22 cellular contexts compared by ENCODE assay signal in genomic region chr16:2933136-2933535, GRCh38. TPM values are rescaled to one million over a fixed set of nuclear protein-coding genes. Genes with fewer than 3 reads are reported as not detected.
DNase-seq lines count a peak whose midpoint lies in the region; ATAC-seq, FAIRE-seq and TF ChIP-seq lines count a peak whose summit lies in the region.
"Had no signal": no experiment of that assay in that cellular context is flagged by ENCODE, and none has a peak within 500 bp of the region (broad histone marks: within the 10 kb centered on the region; RNA-seq: fewer than 3 reads in every experiment).

No MANE protein-coding gene starts in this region.

- POLR2A ChIA-PET in K562 (lab: Yijun Ruan, JAX), result interaction anchor here (0.6 kb wide), 1 partner anchor 82 kb away, joined by 3 read pairs; no protein-coding TSS in a partner anchor

- H3K9me1 ChIP-seq in K562 (ENCODE audit: control insufficient read depth, insufficient read depth, low read length), result no peaks in the 10 kb centered on the region

- FAIRE-seq in D721Med (lab: Jason Lieb, UNC) (no peak), K562 (lab: Jason Lieb, UNC) (no peak)
- FAIRE-seq: A204.1, G401.6, GM12892, H54 had no signal

- no peak overlapping the region for H3K4me3 Mint-ChIP-seq in activated CD8-positive, alpha-beta memory T cell treated with anti-CD3 and anti-CD28 coated beads, Interleukin-2, amount 10 ng/mL, durations not matched to agents 7 days and 5 days
- H3K4me3 Mint-ChIP-seq: B cell; CD4-positive, alpha-beta memory T cell had no signal

- H3K9me3 Mint-ChIP-seq in activated CD8-positive, alpha-beta memory T cell treated with anti-CD3 and anti-CD28 coated beads, Interleukin-2, amount 10 ng/mL, durations not matched to agents 7 days and 5 days (ENCODE audit: low read depth), result no peaks in the 10 kb centered on the region

- H3K36me3 ChIP-seq in K562 (ENCODE audit: control insufficient read depth, insufficient read depth, low read length) (peaks cover 49% of the 10 kb centered on the region; the same call in 2 of the 3 replicates), upper lobe of right lung (peaks cover 65% of the 10 kb centered on the region)

- in situ Hi-C loops in K562 (cut with MboI), result no loop called here

- no peak for TF ChIP-seq POLR2A in K562 (conservative IDR thresholded peaks at IDR 0.05)

- H3K79me2 ChIP-seq in K562 (ENCODE audit: control insufficient read depth, insufficient read depth, low read length), result no peaks in the 10 kb centered on the region

- CTCF ChIA-PET in activated CD8-positive, alpha-beta memory T cell treated with anti-CD3 and anti-CD28 coated beads, Interleukin-2, amount 10 ng/mL, durations not matched to agents 7 days and 5 days (lab: Charles Lee), result no interaction called here
- CTCF ChIA-PET in K562 (lab: Yijun Ruan, JAX; ENCODE audit: low intra/inter-chr PET ratio), result no interaction called here

- TF ChIP-seq CTCF in D721Med (IDR thresholded peaks at IDR 0.05; ENCODE audit: insufficient read depth, missing control alignments) (no peak), K562 (IDR thresholded peaks at IDR 0.05 in 2 of 3, conservative IDR thresholded peaks at IDR 0.05 in 1 of 3; ENCODE audit: insufficient read depth in 2 of 3, low read depth in 1 of 3, low read length in 3 of 3) (no peak), upper lobe of right lung (IDR thresholded peaks at IDR 0.05) (no peak)

- H3K4me3 ChIP-seq in K562 (no peak overlapping the region), upper lobe of right lung (no peak overlapping the region)

- H3K4me1 Mint-ChIP-seq in activated CD8-positive, alpha-beta memory T cell treated with anti-CD3 and anti-CD28 coated beads, Interleukin-2, amount 10 ng/mL, durations not matched to agents 7 days and 5 days, result no peaks in the 10 kb centered on the region
- H3K4me1 Mint-ChIP-seq: B cell had no signal

- BruUV-seq in K562 (replicated peaks; lab: Mats Ljungman, UMichigan), result no TSS peak

- no peaks in the 10 kb centered on the region for H3K27me3 ChIP-seq in K562 (ENCODE audit: control insufficient read depth in 2 of 2, insufficient read depth in 2 of 2, low read length in 2 of 2)
- no peaks in the 10 kb centered on the region for H3K27me3 ChIP-seq in upper lobe of right lung

- 95% methylated on average over 25 of the region's 30 CpGs for WGBS in K562 (ENCODE audit: insufficient coverage, low coverage, missing lambda C conversion rate)

- no peak for DNase-seq in activated CD8-positive, alpha-beta memory T cell treated with anti-CD3 and anti-CD28 coated beads, Interleukin-2, amount 10 ng/mL, durations not matched to agents 7 days and 5 days
- no peak for DNase-seq in activated CD8-positive, alpha-beta memory T cell treated with anti-CD3 and anti-CD28 coated beads for 24 hours
- DNase-seq in D721Med (ENCODE audit: insufficient read length, low spot score) (peak; percentile 10), K562 (ENCODE audit: extremely low read depth in 1 of 4, low spot score in 3 of 4) (no peak), upper lobe of right lung (peak; percentile 62), OCI-M2 (lab: John Stamatoyannopoulos, UW; ENCODE audit: unreplicated experiment) (no peak), Kasumi-1 (lab: John Stamatoyannopoulos, UW) (no peak)
- DNase-seq: C1 segment of cervical spinal cord; Calu3; CD4-positive, alpha-beta memory T cell; COR-L47; DMS153; DND-41; GOT3; HCEC 1CT had no signal

- H3K27ac Mint-ChIP-seq in activated CD8-positive, alpha-beta memory T cell treated with anti-CD3 and anti-CD28 coated beads, Interleukin-2, amount 10 ng/mL, durations not matched to agents 7 days and 5 days, result no peak overlapping the region
- H3K27ac Mint-ChIP-seq: B cell had no signal

- H4K20me1 ChIP-seq in K562 (replicated peaks; ENCODE audit: control insufficient read depth, insufficient read depth, low read length), result no peaks in the 10 kb centered on the region

- H3K9ac ChIP-seq in K562 (ENCODE audit: insufficient read depth in 1 of 2, low read depth in 2 of 2, low read length in 2 of 2), result 0 out of 4 replicates have a peak overlapping the region, but pooled peaks of 1 of the 2 experiments have one; percentile 9

- H3K9me3 ChIP-seq in K562 (replicated peaks; ENCODE audit: control insufficient read depth, insufficient read depth, low read depth, low read length) (no peaks in the 10 kb centered on the region), upper lobe of right lung (no peaks in the 10 kb centered on the region)

- no peak overlapping the region for H3K27ac ChIP-seq in K562 (ENCODE audit: extremely low read depth, low read depth, low read length)
- H3K27ac ChIP-seq in upper lobe of right lung, result no peak overlapping the region
- H3K27ac ChIP-seq: 22Rv1 had no signal

- H3K4me1 ChIP-seq in K562 (replicated peaks in 1 of 2; ENCODE audit: control insufficient read depth in 2 of 2, insufficient read depth in 2 of 2, low read length in 2 of 2) (peaks cover 0 to 14% of the 10 kb centered on the region in 2 experiments; a peak in 2 of 5 replicates), upper lobe of right lung (no peaks in the 10 kb centered on the region)

- no peak for TF ChIP-seq EP300 in K562 (IDR thresholded peaks at IDR 0.05; ENCODE audit: low read length)

- H2AFZ ChIP-seq in K562 (ENCODE audit: low read depth, low read length), result no peak overlapping the region

- H3K36me3 Mint-ChIP-seq in activated CD8-positive, alpha-beta memory T cell treated with anti-CD3 and anti-CD28 coated beads, Interleukin-2, amount 10 ng/mL, durations not matched to agents 7 days and 5 days, result peaks cover 5% of the 10 kb centered on the region

- no peaks in the 10 kb centered on the region for H3K27me3 Mint-ChIP-seq in activated CD8-positive, alpha-beta memory T cell treated with anti-CD3 and anti-CD28 coated beads, Interleukin-2, amount 10 ng/mL, durations not matched to agents 7 days and 5 days
- H3K27me3 Mint-ChIP-seq: B cell; CD4-positive, alpha-beta memory T cell had no signal

- H3K4me2 ChIP-seq in K562 (ENCODE audit: insufficient read depth, low read length), result no peak overlapping the region

- TF ChIP-seq RAD21 in K562 (CRISPR knock-in tag; conservative IDR thresholded peaks at IDR 0.05 in 1 of 2, IDR thresholded peaks at IDR 0.05 in 1 of 2), result no peak

- intact Hi-C loops in K562 (cut with micrococcal nuclease), result no loop called here
- intact Hi-C loops in upper lobe of right lung (cut with DNase I), result no loop called here

- ATAC-seq in activated CD8-positive, alpha-beta memory T cell treated with anti-CD3 and anti-CD28 coated beads, Interleukin-2, amount 10 ng/mL, durations not matched to agents 7 days and 5 days, result peak; percentile 12
- ATAC-seq in K562, result no peak
- ATAC-seq in upper lobe of right lung, result no peak
- ATAC-seq in HG02981 (IDR thresholded peaks at IDR 0.05; ENCODE audit: unreplicated experiment), result no peak

RNA-seq across cellular contexts. Expression of gene FLYWCH1, which starts 21.4 kb away (rescaled TPM):
- 10 to 100 TPM; 52.7 to 58.1 TPM for total RNA-seq in activated CD8-positive, alpha-beta memory T cell treated with anti-CD3 and anti-CD28 coated beads, Interleukin-2, amount 10 ng/mL, durations not matched to agents 7 days and 5 days
- 17.5 and 43.7 TPM in 2 replicates for total RNA-seq in K562 (2011; cell fraction: chromatin; rRNA removed; ENCODE audit: low replicate concordance)
- 32.5 and 32.6 TPM in 2 replicates for total RNA-seq in K562 (2011; cell fraction: nucleolus; rRNA removed)
- 23.0 and 25.4 TPM in 2 replicates for total RNA-seq in K562 (2011; cell fraction: nucleoplasm; rRNA removed)
- total RNA-seq in K562 (2014; rRNA removed) (27.0 and 32.8 TPM in 2 replicates), K562 (2014; rRNA removed; fragmentation: Illumina TruSeq; extraction: Trizol) (2.2 and 2.5 TPM in 2 replicates), K562 (2015; rRNA removed; fragmentation: Illumina TruSeq; extraction: Trizol) (10.3 and 11.3 TPM in 2 replicates), K562 (2021) (32.7 and 33.6 TPM in 2 replicates), upper lobe of right lung (41.3 TPM)
- polyA plus RNA-seq in K562 (2011; rRNA removed) (6.1 and 8.4 TPM in 2 replicates), K562 (2014; fragmentation: Illumina TruSeq; extraction: Trizol) (11.6 and 13.2 TPM in 2 replicates), K562 (2014; fragmentation: Nextera tagmentation; extraction: Ambion mirVana) (under 1 TPM; 0.18 to 0.52 TPM), K562 (2014; rRNA removed) (18.7 and 20.4 TPM in 2 replicates)
- polyA plus RNA-seq in K562 (2011; cell fraction: cytosol; rRNA removed), result 11.7 and 27.6 TPM in 2 replicates
- polyA plus RNA-seq in K562 (2011; cell fraction: nucleus; rRNA removed), result 18.7 and 32.5 TPM in 2 replicates
- polyA plus RNA-seq in K562 (2012), result 15.4 and 25.6 TPM in 2 replicates
- polyA minus RNA-seq in K562 (2011; rRNA and poly(A)+ RNA removed), result 2.1 and 5.8 TPM in 2 replicates
- polyA minus RNA-seq in K562 (2011; cell fraction: cytosol; rRNA and poly(A)+ RNA removed), result 8.8 and 13.6 TPM in 2 replicates
- polyA minus RNA-seq in K562 (2011; cell fraction: nucleus; rRNA and poly(A)+ RNA removed), result 10.6 and 11.7 TPM in 2 replicates

RNA-seq across cellular contexts. Expression of gene KREMEN2, which starts 30.9 kb away (rescaled TPM):
- under 1 TPM; 0.35 to 0.40 TPM for total RNA-seq in activated CD8-positive, alpha-beta memory T cell treated with anti-CD3 and anti-CD28 coated beads, Interleukin-2, amount 10 ng/mL, durations not matched to agents 7 days and 5 days
- 1.7 and 9.3 TPM in 2 replicates for total RNA-seq in K562 (2011; cell fraction: chromatin; rRNA removed; ENCODE audit: low replicate concordance)
- total RNA-seq in K562 (2011; cell fraction: nucleolus; rRNA removed), result 17.9 and 19.0 TPM in 2 replicates
- total RNA-seq in K562 (2011; cell fraction: nucleoplasm; rRNA removed), result 5.8 and 6.7 TPM in 2 replicates
- total RNA-seq in K562 (2014; rRNA removed), result 7.7 and 8.6 TPM in 2 replicates
- total RNA-seq in K562 (2014; rRNA removed; fragmentation: Illumina TruSeq; extraction: Trizol), result 0.67 and 0.84 TPM in 2 replicates
- total RNA-seq in K562 (2015; rRNA removed; fragmentation: Illumina TruSeq; extraction: Trizol), result 1.5 and 2.0 TPM in 2 replicates
- total RNA-seq in K562 (2021), result 7.6 and 8.2 TPM in 2 replicates
- polyA plus RNA-seq in K562 (2011; rRNA removed), result 1.4 and 3.1 TPM in 2 replicates
- polyA plus RNA-seq in K562 (2011; cell fraction: cytosol; rRNA removed), result 3.1 and 10.2 TPM in 2 replicates
- polyA plus RNA-seq in K562 (2011; cell fraction: nucleus; rRNA removed), result 14.7 and 20.3 TPM in 2 replicates
- 1.2 and 3.0 TPM in 2 replicates for polyA plus RNA-seq in K562 (2012)
- polyA plus RNA-seq in K562 (2014; fragmentation: Illumina TruSeq; extraction: Trizol), result 0.25 and 1.5 TPM in 2 replicates
- polyA plus RNA-seq in K562 (2014; fragmentation: Nextera tagmentation; extraction: Ambion mirVana), result under 1 TPM in 1 of 2 experiments, not detected in 1; 0.04 TPM
- polyA plus RNA-seq in K562 (2014; rRNA removed), result 7.1 and 7.5 TPM in 2 replicates
- polyA minus RNA-seq in K562 (2011; rRNA and poly(A)+ RNA removed), result 0.21 and 0.30 TPM in 2 replicates
- 2.8 and 2.9 TPM in 2 replicates for polyA minus RNA-seq in K562 (2011; cell fraction: cytosol; rRNA and poly(A)+ RNA removed)
- polyA minus RNA-seq in K562 (2011; cell fraction: nucleus; rRNA and poly(A)+ RNA removed), result 2.4 and 2.9 TPM in 2 replicates
- not detected for total RNA-seq in upper lobe of right lung
- total RNA-seq: Calu3; CD4-positive, alpha-beta memory T cell had no signal
- polyA plus RNA-seq: CD4-positive, alpha-beta memory T cell had no signal

RNA-seq across cellular contexts. Expression of gene PAQR4, which starts 36.0 kb away (rescaled TPM):
- 10 to 100 TPM; 58.7 to 62.9 TPM for total RNA-seq in activated CD8-positive, alpha-beta memory T cell treated with anti-CD3 and anti-CD28 coated beads, Interleukin-2, amount 10 ng/mL, durations not matched to agents 7 days and 5 days
- 19.5 and 61.4 TPM in 2 replicates for total RNA-seq in K562 (2011; cell fraction: chromatin; rRNA removed; ENCODE audit: low replicate concordance)
- 51.0 and 53.6 TPM in 2 replicates for total RNA-seq in K562 (2011; cell fraction: nucleolus; rRNA removed)
- total RNA-seq in K562 (2011; cell fraction: nucleoplasm; rRNA removed), result 31.3 and 34.3 TPM in 2 replicates
- total RNA-seq in K562 (2014; rRNA removed) (25.3 and 30.1 TPM in 2 replicates), K562 (2014; rRNA removed; fragmentation: Illumina TruSeq; extraction: Trizol) (8.2 and 10.7 TPM in 2 replicates), K562 (2015; rRNA removed; fragmentation: Illumina TruSeq; extraction: Trizol) (19.5 and 22.0 TPM in 2 replicates), K562 (2021) (40.4 TPM in 2 replicates), upper lobe of right lung (7.4 TPM)
- polyA plus RNA-seq in K562 (2011; rRNA removed) (11.6 and 14.6 TPM in 2 replicates), K562 (2014; fragmentation: Illumina TruSeq; extraction: Trizol) (21.1 and 27.8 TPM in 2 replicates), K562 (2014; fragmentation: Nextera tagmentation; extraction: Ambion mirVana) (1 to 10 TPM in 1 of 2 experiments, under 1 TPM in 1; 0.62 to 1.0 TPM), K562 (2014; rRNA removed) (28.9 and 31.6 TPM in 2 replicates)
- polyA plus RNA-seq in K562 (2011; cell fraction: cytosol; rRNA removed), result 16.4 and 41.9 TPM in 2 replicates
- 40.3 and 69.3 TPM in 2 replicates for polyA plus RNA-seq in K562 (2011; cell fraction: nucleus; rRNA removed)
- 21.4 and 26.0 TPM in 2 replicates for polyA plus RNA-seq in K562 (2012)
- polyA minus RNA-seq in K562 (2011; rRNA and poly(A)+ RNA removed), result 4.7 and 8.4 TPM in 2 replicates
- 13.9 and 18.4 TPM in 2 replicates for polyA minus RNA-seq in K562 (2011; cell fraction: cytosol; rRNA and poly(A)+ RNA removed)
- 10.0 and 12.0 TPM in 2 replicates for polyA minus RNA-seq in K562 (2011; cell fraction: nucleus; rRNA and poly(A)+ RNA removed)

RNA-seq across cellular contexts. Expression of gene PKMYT1, which starts 47.1 kb away (rescaled TPM):
- total RNA-seq in activated CD8-positive, alpha-beta memory T cell treated with anti-CD3 and anti-CD28 coated beads, Interleukin-2, amount 10 ng/mL, durations not matched to agents 7 days and 5 days, result 100 to 1,000 TPM; 146 to 199 TPM
- total RNA-seq in K562 (2011; cell fraction: chromatin; rRNA removed; ENCODE audit: low replicate concordance), result 71.6 and 270 TPM in 2 replicates
- total RNA-seq in K562 (2011; cell fraction: nucleolus; rRNA removed), result 273 and 293 TPM in 2 replicates
- total RNA-seq in K562 (2011; cell fraction: nucleoplasm; rRNA removed), result 141 and 143 TPM in 2 replicates
- 85.5 and 110 TPM in 2 replicates for total RNA-seq in K562 (2014; rRNA removed)
- total RNA-seq in K562 (2014; rRNA removed; fragmentation: Illumina TruSeq; extraction: Trizol), result 19.7 and 21.6 TPM in 2 replicates
- total RNA-seq in K562 (2015; rRNA removed; fragmentation: Illumina TruSeq; extraction: Trizol), result 37.8 and 42.5 TPM in 2 replicates
- 187 and 201 TPM in 2 replicates for total RNA-seq in K562 (2021)
- 18.7 and 48.0 TPM in 2 replicates for polyA plus RNA-seq in K562 (2011; rRNA removed)
- polyA plus RNA-seq in K562 (2011; cell fraction: cytosol; rRNA removed), result 32.9 and 123 TPM in 2 replicates
- polyA plus RNA-seq in K562 (2011; cell fraction: nucleus; rRNA removed), result 203 and 375 TPM in 2 replicates
- 106 and 151 TPM in 2 replicates for polyA plus RNA-seq in K562 (2012)
- polyA plus RNA-seq in K562 (2014; fragmentation: Illumina TruSeq; extraction: Trizol), result 45.6 and 100 TPM in 2 replicates
- 10 to 100 TPM in 1 of 2 experiments, 1 to 10 TPM in 1; 8.7 to 12.8 TPM for polyA plus RNA-seq in K562 (2014; fragmentation: Nextera tagmentation; extraction: Ambion mirVana)
- 84.1 and 112 TPM in 2 replicates for polyA plus RNA-seq in K562 (2014; rRNA removed)
- polyA minus RNA-seq in K562 (2011; rRNA and poly(A)+ RNA removed), result 6.2 and 8.2 TPM in 2 replicates
- 33.3 and 34.1 TPM in 2 replicates for polyA minus RNA-seq in K562 (2011; cell fraction: cytosol; rRNA and poly(A)+ RNA removed)
- polyA minus RNA-seq in K562 (2011; cell fraction: nucleus; rRNA and poly(A)+ RNA removed), result 65.0 and 81.9 TPM in 2 replicates
- total RNA-seq in upper lobe of right lung, result 3.8 TPM
- polyA plus RNA-seq: CD4-positive, alpha-beta memory T cell had no signal

RNA-seq across cellular contexts. Expression of gene FLYWCH2, which starts 50.1 kb away (rescaled TPM):
- 10 to 100 TPM; 19.6 to 19.7 TPM for total RNA-seq in activated CD8-positive, alpha-beta memory T cell treated with anti-CD3 and anti-CD28 coated beads, Interleukin-2, amount 10 ng/mL, durations not matched to agents 7 days and 5 days
- 2.1 and 5.8 TPM in 2 replicates for total RNA-seq in K562 (2011; cell fraction: chromatin; rRNA removed; ENCODE audit: low replicate concordance)
- total RNA-seq in K562 (2011; cell fraction: nucleolus; rRNA removed), result 5.5 and 7.5 TPM in 2 replicates
- 3.2 and 5.1 TPM in 2 replicates for total RNA-seq in K562 (2011; cell fraction: nucleoplasm; rRNA removed)
- 55.5 and 69.2 TPM in 2 replicates for total RNA-seq in K562 (2014; rRNA removed)
- 3.5 and 4.8 TPM in 2 replicates for total RNA-seq in K562 (2014; rRNA removed; fragmentation: Illumina TruSeq; extraction: Trizol)
- total RNA-seq in K562 (2015; rRNA removed; fragmentation: Illumina TruSeq; extraction: Trizol), result 24.2 and 28.0 TPM in 2 replicates
- total RNA-seq in K562 (2021), result 25.4 and 28.4 TPM in 2 replicates
- polyA plus RNA-seq in K562 (2011; rRNA removed), result 7.6 and 11.4 TPM in 2 replicates
- polyA plus RNA-seq in K562 (2011; cell fraction: cytosol; rRNA removed), result 18.7 and 38.7 TPM in 2 replicates
- 9.2 and 10.8 TPM in 2 replicates for polyA plus RNA-seq in K562 (2011; cell fraction: nucleus; rRNA removed)
- 21.3 and 30.5 TPM in 2 replicates for polyA plus RNA-seq in K562 (2012)
- 5.8 and 22.3 TPM in 2 replicates for polyA plus RNA-seq in K562 (2014; fragmentation: Illumina TruSeq; extraction: Trizol)
- 1 to 10 TPM in 1 of 2 experiments, under 1 TPM in 1; 0.70 to 1.4 TPM for polyA plus RNA-seq in K562 (2014; fragmentation: Nextera tagmentation; extraction: Ambion mirVana)
- polyA plus RNA-seq in K562 (2014; rRNA removed), result 45.7 and 52.6 TPM in 2 replicates
- polyA minus RNA-seq in K562 (2011; rRNA and poly(A)+ RNA removed), result 0.96 and 1.9 TPM in 2 replicates
- 8.5 and 10.3 TPM in 2 replicates for polyA minus RNA-seq in K562 (2011; cell fraction: cytosol; rRNA and poly(A)+ RNA removed)
- 2.6 and 4.6 TPM in 2 replicates for polyA minus RNA-seq in K562 (2011; cell fraction: nucleus; rRNA and poly(A)+ RNA removed)
- 29.0 TPM for total RNA-seq in upper lobe of right lung

Comparison
In these comparisons a context has a peak if more than half of its experiments do, and no peak if none do; other contexts are left out.
1. DNase-seq: peak in D721Med (single experiment) and upper lobe of right lung (single experiment); none in activated CD8-positive, alpha-beta memory T cell treated with anti-CD3 and anti-CD28 coated beads, Interleukin-2, amount 10 ng/mL, durations not matched to agents 7 days and 5 days (single experiment), activated CD8-positive, alpha-beta memory T cell treated with anti-CD3 and anti-CD28 coated beads for 24 hours (single experiment), K562 (0 of 4), OCI-M2 (single experiment) and Kasumi-1 (0 of 2).